1 cellular context compared by ENCODE assay signal in genomic region chr3:11643212-11644087, GRCh38.
TF ChIP-seq lines count a peak whose summit lies in the region.

TSS of gene VGLL4 (minus strand) at chr3:11643915. CDS start at chr3:11643518, 397 bp downstream.

TF ChIP-seq in HEK293, 187 proteins besides CTCF, POLR2A, EP300 and RAD21 (continued from another document and continues in another):
- TF ChIP-seq SCRT1 (tag by site-specific recombination; IDR thresholded peaks at IDR 0.05; ENCODE audit: borderline replicate concordance) = peak; percentile 79; the same call in 1 of the 2 replicates
- peak; percentile 75 for TF ChIP-seq SP2 (tag by site-specific recombination; IDR thresholded peaks at IDR 0.05)
- peak; percentile 96 for TF ChIP-seq PRDM1 (tag by site-specific recombination; IDR thresholded peaks at IDR 0.05)
- TF ChIP-seq ZNF426 (tag by site-specific recombination; IDR thresholded peaks at IDR 0.05) = no peak
- TF ChIP-seq ZBTB26 (tag by site-specific recombination; optimal IDR thresholded peaks at IDR 0.05) = peak; percentile 25
- 0 out of 2 replicates have a peak, but pooled peaks have one; percentile 31 for TF ChIP-seq ZBTB21 (tag by site-specific recombination; IDR thresholded peaks at IDR 0.05)
- no peak for TF ChIP-seq ZNF747 (tag by site-specific recombination; IDR thresholded peaks at IDR 0.05)
- TF ChIP-seq ZBTB20 (tag by site-specific recombination; IDR thresholded peaks at IDR 0.05) = peak; percentile 93; the same call in 1 of the 2 replicates
- peak; percentile 73 for TF ChIP-seq ZIC2 (tag by site-specific recombination; IDR thresholded peaks at IDR 0.05)
- no peak for TF ChIP-seq ZFP3 (tag by site-specific recombination; IDR thresholded peaks at IDR 0.05; ENCODE audit: low read depth)
- TF ChIP-seq ZSCAN18 (tag by site-specific recombination; IDR thresholded peaks at IDR 0.05) = no peak
- no peak for TF ChIP-seq MZF1 (tag by site-specific recombination; IDR thresholded peaks at IDR 0.05; ENCODE audit: borderline replicate concordance)
- TF ChIP-seq ZNF423 (tag by site-specific recombination; IDR thresholded peaks at IDR 0.05) = no peak
- no peak for TF ChIP-seq ZNF18 (tag by site-specific recombination; IDR thresholded peaks at IDR 0.05)
- no peak for TF ChIP-seq ZSCAN5A (tag by site-specific recombination; IDR thresholded peaks at IDR 0.05)
- no peak for TF ChIP-seq ZNF302 (tag by site-specific recombination; IDR thresholded peaks at IDR 0.05; ENCODE audit: low read depth)
- TF ChIP-seq ZNF571 (tag by site-specific recombination; IDR thresholded peaks at IDR 0.05) = no peak
- TF ChIP-seq TCF7L2 (IDR thresholded peaks at IDR 0.05; ENCODE audit: borderline replicate concordance, low read depth, low read length) = no peak
- no peak for TF ChIP-seq ZNF561 (tag by site-specific recombination; IDR thresholded peaks at IDR 0.05; ENCODE audit: borderline replicate concordance)
- TF ChIP-seq ZBTB6 (tag by site-specific recombination; IDR thresholded peaks at IDR 0.05) = no peak
- no peak for TF ChIP-seq PRDM2 (tag by site-specific recombination; IDR thresholded peaks at IDR 0.05; ENCODE audit: borderline replicate concordance)
- no peak for TF ChIP-seq BCL11B (tag by site-specific recombination; IDR thresholded peaks at IDR 0.05; ENCODE audit: low read depth)
- no peak for TF ChIP-seq WT1 (tag by site-specific recombination; IDR thresholded peaks at IDR 0.05)
- TF ChIP-seq ZNF529 (tag by site-specific recombination; IDR thresholded peaks at IDR 0.05; ENCODE audit: insufficient replicate concordance) = no peak
- TF ChIP-seq REPIN1 (tag by site-specific recombination; IDR thresholded peaks at IDR 0.05; ENCODE audit: low read depth) = no peak
- TF ChIP-seq ZNF341 (tag by site-specific recombination; IDR thresholded peaks at IDR 0.05; ENCODE audit: low read depth) = peak; percentile 96
- no peak for TF ChIP-seq ZNF239 (tag by site-specific recombination; IDR thresholded peaks at IDR 0.05)
- no peak for TF ChIP-seq ZNF777 (tag by site-specific recombination; IDR thresholded peaks at IDR 0.05; ENCODE audit: borderline replicate concordance)
- no peak for TF ChIP-seq ZNF138 (tag by site-specific recombination; IDR thresholded peaks at IDR 0.05; ENCODE audit: borderline replicate concordance)
- TF ChIP-seq ZNF585B (tag by site-specific recombination; IDR thresholded peaks at IDR 0.05) = no peak
- peak; percentile 53 for TF ChIP-seq PRDM6 (tag by site-specific recombination; IDR thresholded peaks at IDR 0.05)
- no peak for TF ChIP-seq ZNF701 (tag by site-specific recombination; IDR thresholded peaks at IDR 0.05)
- TF ChIP-seq IKZF3 (tag by site-specific recombination; IDR thresholded peaks at IDR 0.05) = peak; percentile 96
- TF ChIP-seq ZNF610 (tag by site-specific recombination; IDR thresholded peaks at IDR 0.05; ENCODE audit: borderline replicate concordance) = no peak; the same call in 1 of the 2 replicates
- TF ChIP-seq ZNF530 (tag by site-specific recombination; IDR thresholded peaks at IDR 0.05; ENCODE audit: low read depth) = no peak
- TF ChIP-seq SETDB1 (IDR thresholded peaks at IDR 0.05; ENCODE audit: insufficient read length, low read length) = no peak
- TF ChIP-seq ZNF768 (tag by site-specific recombination; IDR thresholded peaks at IDR 0.05) = no peak
- no peak for TF ChIP-seq ZNF776 (tag by site-specific recombination; IDR thresholded peaks at IDR 0.05; ENCODE audit: borderline replicate concordance)
- TF ChIP-seq ZNF704 (tag by site-specific recombination; IDR thresholded peaks at IDR 0.05) = no peak
- TF ChIP-seq ZBTB10 (tag by site-specific recombination; IDR thresholded peaks at IDR 0.05) = no peak
- TF ChIP-seq ZFP37 (tag by site-specific recombination; IDR thresholded peaks at IDR 0.05) = peak; percentile 25; the same call in 1 of the 2 replicates
- no peak for TF ChIP-seq ZNF404 (tag by site-specific recombination; IDR thresholded peaks at IDR 0.05)
- TF ChIP-seq ZNF266 (tag by site-specific recombination; IDR thresholded peaks at IDR 0.05; ENCODE audit: low read depth) = no peak
